ENCODE assay signal across 12 cellular contexts in genomic region chr11:47468598-47469214, GRCh38. TPM values are rescaled to one million over a fixed set of nuclear protein-coding genes. Genes with fewer than 3 reads are reported as not detected.
A peak's percentile ranks its signal among the peaks of the same experiment; 100 is the strongest.
DNase-seq lines count a peak whose midpoint lies in the region; ATAC-seq and TF ChIP-seq lines count a peak whose summit lies in the region.
"Had no signal": no experiment of that assay in that cellular context is flagged by ENCODE, and none has a peak within 500 bp of the region (broad histone marks: within the 10 kb centered on the region; RNA-seq: fewer than 3 reads in every experiment).

No MANE protein-coding gene starts in this region.

- no peak overlapping the region for H3K4me3 ChIP-seq in stomach
- H3K4me3 ChIP-seq in OCI-LY7 (ENCODE audit: low read depth, low read length, poor library complexity, severe bottlenecking) = no peak overlapping the region
- H3K4me3 ChIP-seq: ovary had no signal

- no peak for ATAC-seq in activated T-cell treated with anti-CD3 and anti-CD28 coated beads, Interleukin-2, amount 50 U/mL, for 72 hours (replicated peaks in 1 of 2)
- no peak for ATAC-seq in WTC11
- peak; percentile 2 for ATAC-seq in left lobe of liver
- ATAC-seq in GM21576 (IDR thresholded peaks at IDR 0.05; ENCODE audit: unreplicated experiment) = no peak

- peaks cover 10% of the 10 kb centered on the region for H3K4me1 Mint-ChIP-seq in activated T-cell treated with anti-CD3 and anti-CD28 coated beads, Interleukin-2, amount 50 U/mL, for 72 hours (ENCODE audit: low read depth)
- H3K4me1 Mint-ChIP-seq in WTC11 = peaks cover 52% of the 10 kb centered on the region
- H3K4me1 Mint-ChIP-seq: B cell had no signal

- TF ChIP-seq CTCF in WTC11 (IDR thresholded peaks at IDR 0.05) (no peak), stomach (IDR thresholded peaks at IDR 0.05) (no peak), OCI-LY7 (conservative IDR thresholded peaks at IDR 0.05; ENCODE audit: low read length) (no peak)

- intact Hi-C loops in stomach (cut with DNase I; ENCODE audit: low total_unique reads) (no loop called here), OCI-LY7 (cut with micrococcal nuclease; ENCODE audit: unreplicated experiment) (no loop called here)

- H3K4me3 Mint-ChIP-seq in activated T-cell treated with anti-CD3 and anti-CD28 coated beads, Interleukin-2, amount 50 U/mL, for 72 hours = no peak overlapping the region
- H3K4me3 Mint-ChIP-seq in WTC11 = no peak overlapping the region
- H3K4me3 Mint-ChIP-seq: B cell had no signal

- H3K36me3 Mint-ChIP-seq in activated T-cell treated with anti-CD3 and anti-CD28 coated beads, Interleukin-2, amount 50 U/mL, for 72 hours (ENCODE audit: insufficient read depth in 2 of 2) = peaks cover 0 to 30% of the 10 kb centered on the region in 2 donors
- peaks cover 44% of the 10 kb centered on the region for H3K36me3 Mint-ChIP-seq in WTC11

- no peaks in the 10 kb centered on the region for H3K27me3 Mint-ChIP-seq in activated T-cell treated with anti-CD3 and anti-CD28 coated beads, Interleukin-2, amount 50 U/mL, for 72 hours (ENCODE audit: low read depth)
- no peaks in the 10 kb centered on the region for H3K27me3 Mint-ChIP-seq in WTC11 (ENCODE audit: low read depth)
- H3K27me3 Mint-ChIP-seq: B cell had no signal

- H3K79me2 ChIP-seq in OCI-LY7 (ENCODE audit: insufficient read depth, low read depth, low read length) = no peaks in the 10 kb centered on the region

- peaks cover 27 to 56% (median 42%) of the 10 kb centered on the region in 4 donors for H3K4me1 ChIP-seq in stomach
- no peaks in the 10 kb centered on the region for H3K4me1 ChIP-seq in OCI-LY7 (ENCODE audit: insufficient read depth, low read length, poor library complexity, severe bottlenecking)

- H3K27ac Mint-ChIP-seq in activated T-cell treated with anti-CD3 and anti-CD28 coated beads, Interleukin-2, amount 50 U/mL, for 72 hours = peak overlapping the region; percentile 89
- H3K27ac Mint-ChIP-seq in WTC11 = peak overlapping the region; percentile 66; the same call in 1 of the 2 replicates
- H3K27ac Mint-ChIP-seq: B cell had no signal

- no TSS peak for BruUV-seq in OCI-LY7 (replicated peaks; lab: Mats Ljungman, UMichigan)

- TF ChIP-seq POLR2A in stomach (IDR thresholded peaks at IDR 0.05) = no peak

- H3K9me3 ChIP-seq in stomach = no peaks in the 10 kb centered on the region
- H3K9me3 ChIP-seq in OCI-LY7 (ENCODE audit: low read length) = no peaks in the 10 kb centered on the region
- H3K9me3 ChIP-seq: ovary had no signal

- CTCF ChIA-PET in WTC11 (lab: Charles Lee) (interaction anchor here (2.3 kb wide), 1 partner anchor 14 kb away, joined by 7 read pairs; no protein-coding TSS in a partner anchor), OCI-LY7 (lab: Charles Lee; ENCODE audit: unreplicated experiment) (no interaction called here)

- no peaks in the 10 kb centered on the region for H3K9me3 Mint-ChIP-seq in activated T-cell treated with anti-CD3 and anti-CD28 coated beads, Interleukin-2, amount 50 U/mL, for 72 hours
- no peaks in the 10 kb centered on the region for H3K9me3 Mint-ChIP-seq in WTC11

- TF ChIP-seq EP300 in stomach (IDR thresholded peaks at IDR 0.05) = no peak

- no peaks in the 10 kb centered on the region for H3K9me2 ChIP-seq in OCI-LY7 (ENCODE audit: insufficient read depth, low read length)

- POLR2A ChIA-PET in WTC11 (lab: Charles Lee) (no interaction called here), OCI-LY7 (lab: Charles Lee) (no interaction called here)

- H3K36me3 ChIP-seq in stomach = peaks cover 44 to 71% (median 64%) of the 10 kb centered on the region in 4 donors
- H3K36me3 ChIP-seq in OCI-LY7 (ENCODE audit: insufficient read depth, low read length) = peaks cover 97% of the 10 kb centered on the region
- H3K36me3 ChIP-seq: ovary had no signal

- H4K20me1 ChIP-seq in OCI-LY7 (ENCODE audit: insufficient read depth, low read length) = no peaks in the 10 kb centered on the region

- H3K27ac ChIP-seq in stomach (peak overlapping the region in 3 of 5 donors; percentile 44 to 82 (median 80)), OCI-LY7 (ENCODE audit: low read depth, low read length, poor library complexity, severe bottlenecking) (no peak overlapping the region)

- H3K4me2 ChIP-seq in OCI-LY7 (ENCODE audit: low read length) = no peak overlapping the region

- DNase-seq in activated T-cell treated with anti-CD3 and anti-CD28 coated beads, Interleukin-2, amount 50 U/mL, for 72 hours = no peak
- no peak for DNase-seq in activated T-cell treated with anti-CD3 and anti-CD28 coated beads, Interleukin-2, amount 50 U/mL, for 48 hours
- DNase-seq in WTC11 (ENCODE audit: low spot score) = no peak
- no peak for DNase-seq in left lobe of liver (ENCODE audit: low spot score)
- no peak for DNase-seq in stomach
- DNase-seq in cortex of kidney (lab: John Stamatoyannopoulos, UW) = no peak
- no peak for DNase-seq in OCI-LY7 (ENCODE audit: low spot score)
- DNase-seq: activated T-cell treated with anti-CD3 and anti-CD28 coated beads, Interleukin-2, amount 50 U/mL, for 1 hour; ovary had no signal

- no peak overlapping the region for H2AFZ ChIP-seq in OCI-LY7 (ENCODE audit: low read length)

- no peaks in the 10 kb centered on the region for H3K27me3 ChIP-seq in stomach
- H3K27me3 ChIP-seq: ovary had no signal

- WGBS in stomach, 5 donors = 61 to 74% (median 66%) methylated on average over 8 of the region's 8 CpGs

TF ChIP-seq in WTC11, 78 proteins besides CTCF, POLR2A, EP300 and RAD21 (continues in another document):
- TF ChIP-seq TEAD4 (CRISPR knock-in tag; IDR thresholded peaks at IDR 0.05) (no peak), FOXP4 (CRISPR knock-in tag; IDR thresholded peaks at IDR 0.05) (no peak), TCF7 (CRISPR knock-in tag; IDR thresholded peaks at IDR 0.05; ENCODE audit: low read depth) (no peak), ZNF425 (CRISPR knock-in tag; conservative IDR thresholded peaks at IDR 0.05) (no peak), RORB (CRISPR knock-in tag; IDR thresholded peaks at IDR 0.05) (no peak), ZNF396 (CRISPR knock-in tag; IDR thresholded peaks at IDR 0.05; ENCODE audit: borderline replicate concordance) (no peak), RELA (CRISPR knock-in tag; IDR thresholded peaks at IDR 0.05; ENCODE audit: borderline replicate concordance) (no peak), ATF3 (CRISPR knock-in tag; conservative IDR thresholded peaks at IDR 0.05) (no peak), NFE2L1 (CRISPR knock-in tag; IDR thresholded peaks at IDR 0.05) (no peak), TEAD1 (CRISPR knock-in tag; IDR thresholded peaks at IDR 0.05) (no peak), ZNF671 (CRISPR knock-in tag; IDR thresholded peaks at IDR 0.05) (no peak), EMX1 (CRISPR knock-in tag; IDR thresholded peaks at IDR 0.05) (no peak)

RNA-seq across cellular contexts. Expression of gene RAPSN, which starts 19.8 kb away (rescaled TPM):
- total RNA-seq in activated T-cell treated with anti-CD3 and anti-CD28 coated beads, Interleukin-2, amount 50 U/mL, for 72 hours = 1 to 10 TPM in 1 of 2 donors, under 1 TPM in 1; 0.77 to 1.3 TPM
- total RNA-seq in WTC11 (2021) (0.32 to 0.66 TPM (median 0.34 TPM) in 3 replicates), left lobe of liver (0.68 TPM), stomach (1 to 10 TPM in 2 of 5 donors, not detected in 3; 1.1 to 1.2 TPM), OCI-LY7 (2022) (not detected in 2 replicates)
- under 1 TPM in 1 of 3 donors, not detected in 2; 0.20 TPM for polyA plus RNA-seq in stomach
- 0.26 TPM in 1 of 2 replicates, not detected in the other for total RNA-seq in OCI-LY7 (2014; rRNA removed; shearing (Covaris generic))
- total RNA-seq: HT-29 had no signal

RNA-seq across cellular contexts. Expression of gene PSMC3, which starts 42.5 kb away (rescaled TPM):
- total RNA-seq in activated T-cell treated with anti-CD3 and anti-CD28 coated beads, Interleukin-2, amount 50 U/mL, for 72 hours = 100 to 1,000 TPM; 121 to 149 TPM
- 141 to 162 TPM (median 143 TPM) in 3 replicates for total RNA-seq in WTC11 (2021)
- total RNA-seq in left lobe of liver = 64.6 TPM
- 100 to 1,000 TPM in 2 of 5 donors, 10 to 100 TPM in 2, 1 to 10 TPM in 1; 8.1 to 147 (median 65.9) TPM for total RNA-seq in stomach
- 100 to 1,000 TPM; 143 to 175 (median 145) TPM for polyA plus RNA-seq in stomach
- total RNA-seq in OCI-LY7 (2014; rRNA removed; shearing (Covaris generic)) = 122 and 135 TPM in 2 replicates
- total RNA-seq in OCI-LY7 (2022) = 127 and 144 TPM in 2 replicates
